Comparison of ENCODE assay signal across 8 cellular contexts in genomic region chr17:50863221-50863843, GRCh38. TPM values are rescaled to one million over a fixed set of nuclear protein-coding genes. Genes with fewer than 3 reads are reported as not detected.
A peak's percentile ranks its signal among the peaks of the same experiment; 100 is the strongest.
DNase-seq lines count a peak whose midpoint lies in the region; ATAC-seq, FAIRE-seq and TF ChIP-seq lines count a peak whose summit lies in the region.

No MANE protein-coding gene starts in this region.

- peaks cover 1% of the 10 kb centered on the region for H3K27me3 Mint-ChIP-seq in activated CD8-positive, alpha-beta memory T cell treated with anti-CD3 and anti-CD28 coated beads, Interleukin-2, amount 10 ng/mL, durations not matched to agents 7 days and 5 days
- H3K27me3 Mint-ChIP-seq in stimulated activated naive CD8-positive, alpha-beta T cell treated with anti-CD3 and anti-CD28 coated beads, Interleukin-15, Interleukin-2, amounts not matched to agents 100 ng/mL and 50 ng/mL, for 24 hours, result no peaks in the 10 kb centered on the region

- TF ChIP-seq CTCF in breast epithelium (IDR thresholded peaks at IDR 0.05), result peak in 2 of 3 donors; percentile 56
- peak; percentile 86 for TF ChIP-seq CTCF in HepG2 (CRISPR knock-in tag; IDR thresholded peaks at IDR 0.05)

- H3K9me3 ChIP-seq in breast epithelium (no peaks in the 10 kb centered on the region), HepG2 (ENCODE audit: low read length) (no peaks in the 10 kb centered on the region)

- H3K4me1 ChIP-seq in breast epithelium (no peaks in the 10 kb centered on the region), HepG2 (ENCODE audit: insufficient read depth, low read length) (peaks cover 40% of the 10 kb centered on the region)

- peaks cover 49% of the 10 kb centered on the region for H3K79me2 ChIP-seq in HepG2 (ENCODE audit: insufficient read depth, low read length)

- in situ Hi-C loops in HepG2 (cut with HindIII; ENCODE audit: extremely low pct_ligation_motif_present, low pct_unique_long_range_greater_than_20kb), result no loop called here

- H3K4me3 ChIP-seq in breast epithelium, result peak overlapping the region in 2 of 3 donors; percentile 97 to 98
- H3K4me3 ChIP-seq in HepG2 (replicated peaks in 1 of 3; ENCODE audit: insufficient read depth in 1 of 3, low read depth in 2 of 3, low read length in 3 of 3), result peak overlapping the region; percentile 97 to 98 (median 97)

- peak overlapping the region; percentile 79 for H3K4me2 ChIP-seq in HepG2 (ENCODE audit: low read depth, low read length)

- FAIRE-seq in HepG2 (lab: Jason Lieb, UNC), result peak; percentile 60

- no peaks in the 10 kb centered on the region for H3K9me3 Mint-ChIP-seq in activated CD8-positive, alpha-beta memory T cell treated with anti-CD3 and anti-CD28 coated beads, Interleukin-2, amount 10 ng/mL, durations not matched to agents 7 days and 5 days (ENCODE audit: low read depth)
- no peaks in the 10 kb centered on the region for H3K9me3 Mint-ChIP-seq in stimulated activated naive CD8-positive, alpha-beta T cell treated with anti-CD3 and anti-CD28 coated beads, Interleukin-15, Interleukin-2, amounts not matched to agents 100 ng/mL and 50 ng/mL, for 24 hours

- no peak overlapping the region for H3K4me3 Mint-ChIP-seq in activated CD8-positive, alpha-beta memory T cell treated with anti-CD3 and anti-CD28 coated beads, Interleukin-2, amount 10 ng/mL, durations not matched to agents 7 days and 5 days
- H3K4me3 Mint-ChIP-seq in stimulated activated naive CD8-positive, alpha-beta T cell treated with anti-CD3 and anti-CD28 coated beads, Interleukin-15, Interleukin-2, amounts not matched to agents 100 ng/mL and 50 ng/mL, for 24 hours, result peak overlapping the region; percentile 100

- TF ChIP-seq EP300 in HepG2 (IDR thresholded peaks at IDR 0.05; ENCODE audit: low read depth in 2 of 2, low read length in 2 of 2), result no peak
- no peak for TF ChIP-seq EP300 in HepG2 (CRISPR knock-in tag; IDR thresholded peaks at IDR 0.05; ENCODE audit: borderline replicate concordance)

- H3K9ac ChIP-seq in HepG2 (ENCODE audit: insufficient read depth, low read depth, low read length), result peak overlapping the region; percentile 24; the same call in 1 of the 2 replicates

- peak; percentile 69 for DNase-seq in activated CD8-positive, alpha-beta memory T cell treated with anti-CD3 and anti-CD28 coated beads, Interleukin-2, amount 10 ng/mL, durations not matched to agents 7 days and 5 days
- no peak for DNase-seq in activated CD8-positive, alpha-beta memory T cell treated with anti-CD3 and anti-CD28 coated beads for 24 hours
- DNase-seq in NOMO-1 treated with dmso at 0.1 percent for 144 hours (lab: John Stamatoyannopoulos, UW; ENCODE audit: unreplicated experiment) (peak; percentile 5), breast epithelium (ENCODE audit: low spot score in 2 of 2) (no peak), HepG2 (ENCODE audit: low spot score) (peak; percentile 66), T-helper 9 cell (no peak)

- no peaks in the 10 kb centered on the region for H3K27me3 ChIP-seq in breast epithelium
- no peaks in the 10 kb centered on the region; a peak in 1 of 5 replicates for H3K27me3 ChIP-seq in HepG2 (ENCODE audit: control insufficient read depth in 1 of 2, insufficient read depth in 2 of 2, low read length in 2 of 2)

- POLR2A ChIA-PET in HepG2 (lab: Yijun Ruan, JAX), result interaction anchor here (0.6 to 9.6 kb wide), 11 partner anchors 9 to 367 kb away, joined by 3 to 510 read pairs (median 73); no protein-coding TSS in a partner anchor

- no peaks in the 10 kb centered on the region for H3K36me3 ChIP-seq in breast epithelium
- H3K36me3 ChIP-seq in HepG2 (replicated peaks in 1 of 2; ENCODE audit: control insufficient read depth in 1 of 2, insufficient read depth in 2 of 2, low read length in 2 of 2), result peaks cover 5 to 17% of the 10 kb centered on the region in 2 experiments; a peak in 4 of 5 replicates

- no peak for ATAC-seq in activated CD8-positive, alpha-beta memory T cell treated with anti-CD3 and anti-CD28 coated beads, Interleukin-2, amount 10 ng/mL, durations not matched to agents 7 days and 5 days
- no peak for ATAC-seq in HepG2
- no peak for ATAC-seq in HG02885 (IDR thresholded peaks at IDR 0.05; ENCODE audit: poor library complexity, unreplicated experiment)

- TF ChIP-seq POLR2A in breast epithelium (IDR thresholded peaks at IDR 0.05) (no peak), HepG2 (IDR thresholded peaks at IDR 0.05; ENCODE audit: insufficient read depth in 1 of 2, low read depth in 2 of 2, low read length in 2 of 2) (no peak; a peak in 2 of 4 replicates)

- WGBS in HepG2 (ENCODE audit: low lambda C conversion rate), result 51% methylated on average over 11 of the region's 11 CpGs

- no peak overlapping the region for H2AFZ ChIP-seq in HepG2 (ENCODE audit: low read length)

- no peak overlapping the region for H3K27ac Mint-ChIP-seq in activated CD8-positive, alpha-beta memory T cell treated with anti-CD3 and anti-CD28 coated beads, Interleukin-2, amount 10 ng/mL, durations not matched to agents 7 days and 5 days
- H3K27ac Mint-ChIP-seq in stimulated activated naive CD8-positive, alpha-beta T cell treated with anti-CD3 and anti-CD28 coated beads, Interleukin-15, Interleukin-2, amounts not matched to agents 100 ng/mL and 50 ng/mL, for 24 hours, result peak overlapping the region; percentile 77

- BruUV-seq in HepG2 (replicated peaks; lab: Mats Ljungman, UMichigan), result no TSS peak

- peak; percentile 87 for TF ChIP-seq RAD21 in HepG2 (CRISPR knock-in tag; IDR thresholded peaks at IDR 0.05)

- peaks cover 21% of the 10 kb centered on the region for H3K36me3 Mint-ChIP-seq in activated CD8-positive, alpha-beta memory T cell treated with anti-CD3 and anti-CD28 coated beads, Interleukin-2, amount 10 ng/mL, durations not matched to agents 7 days and 5 days
- H3K36me3 Mint-ChIP-seq in stimulated activated naive CD8-positive, alpha-beta T cell treated with anti-CD3 and anti-CD28 coated beads, Interleukin-15, Interleukin-2, amounts not matched to agents 100 ng/mL and 50 ng/mL, for 24 hours (ENCODE audit: low read depth), result peaks cover 20% of the 10 kb centered on the region

- peaks cover 30% of the 10 kb centered on the region for H3K4me1 Mint-ChIP-seq in activated CD8-positive, alpha-beta memory T cell treated with anti-CD3 and anti-CD28 coated beads, Interleukin-2, amount 10 ng/mL, durations not matched to agents 7 days and 5 days
- H3K4me1 Mint-ChIP-seq in stimulated activated naive CD8-positive, alpha-beta T cell treated with anti-CD3 and anti-CD28 coated beads, Interleukin-15, Interleukin-2, amounts not matched to agents 100 ng/mL and 50 ng/mL, for 24 hours (ENCODE audit: low read depth), result peaks cover 53% of the 10 kb centered on the region

- H4K20me1 ChIP-seq in HepG2 (ENCODE audit: insufficient read depth, low read length), result peaks cover 41% of the 10 kb centered on the region

- CTCF ChIA-PET in activated CD8-positive, alpha-beta memory T cell treated with anti-CD3 and anti-CD28 coated beads, Interleukin-2, amount 10 ng/mL, durations not matched to agents 7 days and 5 days (lab: Charles Lee), result interaction anchor here (0.6 to 8.6 kb wide), 12 partner anchors 10 to 93 kb away, joined by 3 to 78 read pairs (median 4); no protein-coding TSS in a partner anchor
- CTCF ChIA-PET in HepG2 (lab: Yijun Ruan, JAX; ENCODE audit: low intra/inter-chr PET ratio, low total read pairs), result interaction anchor here (2.3 to 3.1 kb wide), 3 partner anchors 46 to 93 kb away, joined by 10 to 19 read pairs (median 19); no protein-coding TSS in a partner anchor

- H3K27ac ChIP-seq in breast epithelium, result peak overlapping the region; percentile 75 to 100
- H3K27ac ChIP-seq in HepG2 (ENCODE audit: extremely low read length, insufficient read depth, low read length), result peak overlapping the region; percentile 10

- intact Hi-C loops in breast epithelium (cut with DNase I; ENCODE audit: low total_unique reads), result no loop called here
- intact Hi-C loops in HepG2 (cut with micrococcal nuclease; ENCODE audit: unreplicated experiment), result loop anchor here (1.0 to 5.0 kb wide), 4 partner anchors 10 to 194 kb away; no protein-coding TSS in a partner anchor

RNA-seq across cellular contexts. Expression of gene TOB1, which starts 2.8 kb away (rescaled TPM):
- 10 to 100 TPM; 34.1 to 47.5 TPM for total RNA-seq in activated CD8-positive, alpha-beta memory T cell treated with anti-CD3 and anti-CD28 coated beads, Interleukin-2, amount 10 ng/mL, durations not matched to agents 7 days and 5 days
- 100 to 1,000 TPM in 1 of 3 donors, 10 to 100 TPM in 2; 12.6 to 145 (median 54.1) TPM for total RNA-seq in breast epithelium
- 19.4 and 21.9 TPM in 2 replicates for total RNA-seq in HepG2 (2016; rRNA removed; fragmentation: Illumina TruSeq; extraction: Trizol)
- 4.8 and 6.1 TPM in 2 replicates for total RNA-seq in HepG2 (2016; cell fraction: cytosol; rRNA removed; fragmentation: Illumina TruSeq; extraction: Trizol; ENCODE audit: low read depth)
- 15.4 and 18.3 TPM in 2 replicates for total RNA-seq in HepG2 (2016; cell fraction: insoluble cytoplasmic fraction; rRNA removed; fragmentation: Illumina TruSeq; extraction: Trizol)
- total RNA-seq in HepG2 (2016; cell fraction: membrane; rRNA removed; fragmentation: Illumina TruSeq; extraction: Trizol), result 17.3 and 20.5 TPM in 2 replicates
- total RNA-seq in HepG2 (2016; cell fraction: nucleus; rRNA removed; fragmentation: Illumina TruSeq; extraction: Trizol), result 32.5 and 39.5 TPM in 2 replicates
- polyA plus RNA-seq in HepG2 (2011; rRNA removed), result 52.5 and 57.7 TPM in 2 replicates
- polyA plus RNA-seq in HepG2 (2011; cell fraction: cytosol; rRNA removed), result 34.6 and 53.8 TPM in 2 replicates
- 22.7 and 27.8 TPM in 2 replicates for polyA plus RNA-seq in HepG2 (2011; cell fraction: nucleus; rRNA removed)
- 77.1 and 86.3 TPM in 2 replicates for polyA plus RNA-seq in HepG2 (2012)
- 11.4 and 11.5 TPM in 2 replicates for polyA plus RNA-seq in HepG2 (2016; cell fraction: cytosol; fragmentation: Illumina TruSeq; extraction: Trizol; ENCODE audit: low read depth)
- polyA plus RNA-seq in HepG2 (2016; cell fraction: insoluble cytoplasmic fraction; fragmentation: Illumina TruSeq; extraction: Trizol; ENCODE audit: low read depth), result 38.0 and 41.3 TPM in 2 replicates
- polyA plus RNA-seq in HepG2 (2016; cell fraction: membrane; fragmentation: Illumina TruSeq; extraction: Trizol; ENCODE audit: low read depth), result 23.3 and 26.8 TPM in 2 replicates
- polyA plus RNA-seq in HepG2 (2016; cell fraction: nucleus; fragmentation: Illumina TruSeq; extraction: Trizol; ENCODE audit: insufficient read depth, low read depth), result 96.0 and 102 TPM in 2 replicates
- polyA minus RNA-seq in HepG2 (2011; rRNA and poly(A)+ RNA removed; ENCODE audit: low replicate concordance), result 82.9 and 106 TPM in 2 replicates
- polyA minus RNA-seq in HepG2 (2011; cell fraction: cytosol; rRNA and poly(A)+ RNA removed), result 53.5 and 57.1 TPM in 2 replicates
- polyA minus RNA-seq in HepG2 (2011; cell fraction: nucleus; rRNA and poly(A)+ RNA removed), result 28.7 and 29.6 TPM in 2 replicates

RNA-seq across cellular contexts. Expression of gene WFIKKN2, which starts 27.9 kb away (rescaled TPM):
- not detected for total RNA-seq in activated CD8-positive, alpha-beta memory T cell treated with anti-CD3 and anti-CD28 coated beads, Interleukin-2, amount 10 ng/mL, durations not matched to agents 7 days and 5 days
- total RNA-seq in breast epithelium, result not detected
- not detected in 2 replicates for total RNA-seq in HepG2 (2016; rRNA removed; fragmentation: Illumina TruSeq; extraction: Trizol)
- not detected in 2 replicates for total RNA-seq in HepG2 (2016; cell fraction: cytosol; rRNA removed; fragmentation: Illumina TruSeq; extraction: Trizol; ENCODE audit: low read depth)
- total RNA-seq in HepG2 (2016; cell fraction: insoluble cytoplasmic fraction; rRNA removed; fragmentation: Illumina TruSeq; extraction: Trizol), result 0.02 TPM in 1 of 2 replicates, not detected in the other
- not detected in 2 replicates for total RNA-seq in HepG2 (2016; cell fraction: membrane; rRNA removed; fragmentation: Illumina TruSeq; extraction: Trizol)
- total RNA-seq in HepG2 (2016; cell fraction: nucleus; rRNA removed; fragmentation: Illumina TruSeq; extraction: Trizol), result not detected in 2 replicates
- not detected in 2 replicates for polyA plus RNA-seq in HepG2 (2011; rRNA removed)
- 0.01 TPM in 2 replicates for polyA plus RNA-seq in HepG2 (2011; cell fraction: cytosol; rRNA removed)
- polyA plus RNA-seq in HepG2 (2011; cell fraction: nucleus; rRNA removed), result 0.06 TPM in 1 of 2 replicates, not detected in the other
- polyA plus RNA-seq in HepG2 (2012), result not detected in 2 replicates
- polyA plus RNA-seq in HepG2 (2016; cell fraction: cytosol; fragmentation: Illumina TruSeq; extraction: Trizol; ENCODE audit: low read depth), result not detected in 2 replicates
- polyA plus RNA-seq in HepG2 (2016; cell fraction: insoluble cytoplasmic fraction; fragmentation: Illumina TruSeq; extraction: Trizol; ENCODE audit: low read depth), result not detected in 2 replicates
- polyA plus RNA-seq in HepG2 (2016; cell fraction: membrane; fragmentation: Illumina TruSeq; extraction: Trizol; ENCODE audit: low read depth), result not detected in 2 replicates
- 0.12 TPM in 1 of 2 replicates, not detected in the other for polyA plus RNA-seq in HepG2 (2016; cell fraction: nucleus; fragmentation: Illumina TruSeq; extraction: Trizol; ENCODE audit: insufficient read depth, low read depth)
- not detected in 2 replicates for polyA minus RNA-seq in HepG2 (2011; rRNA and poly(A)+ RNA removed; ENCODE audit: low replicate concordance)
- polyA minus RNA-seq in HepG2 (2011; cell fraction: cytosol; rRNA and poly(A)+ RNA removed), result not detected in 2 replicates
- polyA minus RNA-seq in HepG2 (2011; cell fraction: nucleus; rRNA and poly(A)+ RNA removed), result not detected in 2 replicates

Comparison
In these comparisons a context has a peak if more than half of its experiments do, and no peak if none do; other contexts are left out.
1. DNase-seq: peak in activated CD8-positive, alpha-beta memory T cell treated with anti-CD3 and anti-CD28 coated beads, Interleukin-2, amount 10 ng/mL, durations not matched to agents 7 days and 5 days (single experiment), NOMO-1 treated with dmso at 0.1 percent for 144 hours (single experiment) and HepG2 (single experiment); none in activated CD8-positive, alpha-beta memory T cell treated with anti-CD3 and anti-CD28 coated beads for 24 hours (single experiment), breast epithelium (0 of 2) and T-helper 9 cell (single experiment).